ENCODE assay signal across 16 cellular contexts in genomic region chr19:39841041-39841440, GRCh38.
"Had no signal": no experiment of that assay in that cellular context is flagged by ENCODE, and none has a peak within 500 bp of the region (broad histone marks: within the 10 kb centered on the region; RNA-seq: fewer than 3 reads in every experiment).

No MANE protein-coding gene starts in this region.

- H3K4me2 ChIP-seq: hepatocyte had no signal

- H3K27me3 Mint-ChIP-seq: activated naive CD8-positive, alpha-beta T cell treated with anti-CD3 and anti-CD28 coated beads for 36 hours; memory B cell had no signal

- H3K27me3 ChIP-seq: hepatocyte, thyroid gland, uterus had no signal

- H3K4me3 Mint-ChIP-seq: activated naive CD8-positive, alpha-beta T cell treated with anti-CD3 and anti-CD28 coated beads for 36 hours; memory B cell had no signal

- DNase-seq: activated CD4-positive, CD25-positive, alpha-beta regulatory T cell treated with anti-CD3 and anti-CD28 coated beads, Interleukin-2, amount 50 U/mL, for 72 hours; activated effector memory CD4-positive, alpha-beta T cell treated with anti-CD3 and anti-CD28 coated beads, Interleukin-2, amount 50 U/mL, for 16 hours; activated naive CD8-positive, alpha-beta T cell treated with anti-CD3 and anti-CD28 coated beads for 36 hours; activated T-cell treated with anti-CD3 and anti-CD28 coated beads for 4 hours; effector CD8-positive, alpha-beta T cell; kidney; left ventricle myocardium inferior; stimulated activated CD4-positive, alpha-beta T cell treated with anti-CD3 and anti-CD28 coated beads, Interleukin-15, amount 100 ng/mL, for 24 hours; stimulated activated CD4-positive, alpha-beta T cell treated with anti-CD3 and anti-CD28 coated beads, Interleukin-4, amount 100 ng/mL, for 24 hours; SW 1271; thyroid gland; uterus had no signal

- H3K9me3 Mint-ChIP-seq: activated naive CD8-positive, alpha-beta T cell treated with anti-CD3 and anti-CD28 coated beads for 36 hours; memory B cell; nephron had no signal

- H3K4me1 ChIP-seq: uterus had no signal

- H3K4me3 ChIP-seq: coronary artery, hepatocyte, thyroid gland, uterus had no signal

- H3K27ac Mint-ChIP-seq: memory B cell had no signal

- H3K36me3 ChIP-seq: uterus had no signal

- H3K27ac ChIP-seq: coronary artery, hepatocyte, thyroid gland had no signal

- H3K9me3 ChIP-seq: left ventricle myocardium inferior, thyroid gland, uterus had no signal
